Comparison of ENCODE assay signal across 26 cellular contexts in the genomic region with DNA sequence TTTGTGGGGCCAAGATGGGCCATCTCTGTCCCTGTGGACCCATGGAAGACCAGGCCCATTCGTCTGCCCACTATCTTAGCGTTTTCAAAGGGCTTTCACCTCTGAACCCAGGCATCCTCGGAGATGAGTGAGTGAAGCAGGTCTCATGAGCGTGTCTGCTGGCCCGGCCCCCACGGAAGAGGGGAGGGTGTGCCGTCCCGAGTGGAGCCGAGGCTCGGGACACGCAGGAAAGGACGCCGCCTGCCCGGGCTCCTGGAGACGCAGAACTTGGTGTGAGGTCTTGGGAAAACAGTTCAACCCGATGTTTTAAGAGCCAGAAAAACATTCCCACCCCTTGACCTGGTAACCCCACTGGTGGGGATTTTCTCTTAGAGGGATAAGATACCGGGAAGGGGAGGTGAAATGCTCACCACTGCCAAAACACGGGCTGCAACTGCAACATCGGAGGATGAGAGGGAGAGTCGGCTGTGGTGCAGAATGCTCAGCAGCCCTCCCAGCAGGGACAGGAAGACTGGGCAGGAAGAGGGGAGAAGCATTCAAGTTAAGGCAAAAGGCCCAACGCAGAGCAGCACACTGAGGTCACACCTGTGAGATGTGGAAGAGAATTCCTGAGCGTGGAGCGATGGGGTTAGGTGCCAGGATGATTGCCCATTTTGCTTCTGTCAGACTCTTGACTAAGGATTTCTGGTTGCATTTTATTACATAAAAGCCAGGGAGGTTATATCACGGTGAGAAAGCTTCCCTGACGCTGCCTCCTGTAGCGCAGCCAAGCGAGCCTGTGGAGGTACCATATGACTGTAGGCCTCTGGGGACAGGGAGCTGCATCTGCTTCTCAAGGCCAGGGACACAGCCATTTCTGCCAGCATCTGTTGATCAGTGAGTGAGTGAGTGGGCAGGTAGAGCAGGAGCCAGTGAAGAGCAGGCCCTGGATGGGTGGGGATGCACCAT. TPM values are rescaled to one million over a fixed set of nuclear protein-coding genes. Genes with fewer than 3 reads are reported as not detected.
DNase-seq lines count a peak whose midpoint lies in the region; ATAC-seq and TF ChIP-seq lines count a peak whose summit lies in the region.
"Had no signal": no experiment of that assay in that cellular context is flagged by ENCODE, and none has a peak within 500 bp of the region (broad histone marks: within the 10 kb centered on the region; RNA-seq: fewer than 3 reads in every experiment).

No MANE protein-coding gene starts in this region.

- H3K9me3 ChIP-seq in mucosa of descending colon: no peaks in the 10 kb centered on the region
- H3K9me3 ChIP-seq: A549, heart right ventricle, MG63 had no signal

- no peaks in the 10 kb centered on the region for H3K27me3 ChIP-seq in layer of hippocampus (ENCODE audit: control insufficient read depth, insufficient read depth, low read length)
- H3K27me3 ChIP-seq: heart right ventricle, MG63 had no signal

- CTCF ChIA-PET in activated naive CD4-positive, alpha-beta T cell treated with anti-CD3 and anti-CD28 coated beads, Interleukin-2, amount 10 ng/mL, durations not matched to agents 7 days and 5 days (lab: Charles Lee): interaction anchor here (0.6 to 1.2 kb wide), 2 partner anchors 9 to 193 kb away, joined by 3 to 6 read pairs; no protein-coding TSS in a partner anchor
- CTCF ChIA-PET in RWPE1 (lab: Yijun Ruan, JAX): interaction anchor here (0.5 to 0.6 kb wide), 2 partner anchors 210 to 389 kb away, joined by 3 read pairs; no protein-coding TSS in a partner anchor

- intact Hi-C loops in mucosa of descending colon (cut with DNase I, micrococcal nuclease): no loop called here

- H3K9me3 Mint-ChIP-seq in activated naive CD4-positive, alpha-beta T cell treated with anti-CD3 and anti-CD28 coated beads, Interleukin-2, amount 10 ng/mL, durations not matched to agents 7 days and 5 days: no peaks in the 10 kb centered on the region
- no peaks in the 10 kb centered on the region for H3K9me3 Mint-ChIP-seq in activated naive CD4-positive, alpha-beta T cell treated with anti-CD3 and anti-CD28 coated beads, Interleukin-2, amount 50 U/mL, for 72 hours
- H3K9me3 Mint-ChIP-seq: activated CD4-positive, alpha-beta memory T cell treated with anti-CD3 and anti-CD28 coated beads for 36 hours; activated naive CD8-positive, alpha-beta T cell treated with anti-CD3 and anti-CD28 coated beads for 36 hours; activated T-cell treated with anti-CD3 and anti-CD28 coated beads, Interleukin-2, amount 50 U/mL, for 72 hours; CD14-positive monocyte; immature natural killer cell; naive thymus-derived CD8-positive, alpha-beta T cell had no signal

- POLR2A ChIA-PET in RWPE1 (lab: Yijun Ruan, JAX; ENCODE audit: low non-redundant PET): no interaction called here

- ATAC-seq in activated naive CD4-positive, alpha-beta T cell treated with anti-CD3 and anti-CD28 coated beads, Interleukin-2, amount 50 U/mL, for 72 hours: no peak
- ATAC-seq in mucosa of descending colon: no peak
- no peak for ATAC-seq in GM19467 (IDR thresholded peaks at IDR 0.05; ENCODE audit: unreplicated experiment)
- ATAC-seq: activated T-cell treated with anti-CD3 and anti-CD28 coated beads, Interleukin-2, amount 50 U/mL, for 72 hours; heart right ventricle had no signal

- H3K27ac Mint-ChIP-seq in activated naive CD4-positive, alpha-beta T cell treated with anti-CD3 and anti-CD28 coated beads, Interleukin-2, amount 10 ng/mL, durations not matched to agents 7 days and 5 days: peak overlapping the region; percentile 40
- peak overlapping the region in 1 of 2 donors; percentile 70 for H3K27ac Mint-ChIP-seq in activated naive CD4-positive, alpha-beta T cell treated with anti-CD3 and anti-CD28 coated beads, Interleukin-2, amount 50 U/mL, for 72 hours
- H3K27ac Mint-ChIP-seq: activated CD4-positive, alpha-beta memory T cell treated with anti-CD3 and anti-CD28 coated beads for 36 hours; activated naive CD8-positive, alpha-beta T cell treated with anti-CD3 and anti-CD28 coated beads for 36 hours; activated T-cell treated with anti-CD3 and anti-CD28 coated beads, Interleukin-2, amount 50 U/mL, for 72 hours; CD14-positive monocyte; immature natural killer cell had no signal

- no peaks in the 10 kb centered on the region for H3K27me3 Mint-ChIP-seq in activated naive CD4-positive, alpha-beta T cell treated with anti-CD3 and anti-CD28 coated beads, Interleukin-2, amount 10 ng/mL, durations not matched to agents 7 days and 5 days
- H3K27me3 Mint-ChIP-seq: activated CD4-positive, alpha-beta memory T cell treated with anti-CD3 and anti-CD28 coated beads for 36 hours; activated naive CD8-positive, alpha-beta T cell treated with anti-CD3 and anti-CD28 coated beads for 36 hours; naive thymus-derived CD8-positive, alpha-beta T cell had no signal

- DNase-seq in activated naive CD4-positive, alpha-beta T cell treated with anti-CD3 and anti-CD28 coated beads, Interleukin-2, amount 10 ng/mL, durations not matched to agents 7 days and 5 days: no peak
- DNase-seq in activated naive CD4-positive, alpha-beta T cell treated with anti-CD3 and anti-CD28 coated beads, Interleukin-2, amount 50 U/mL, for 72 hours (ENCODE audit: low spot score in 2 of 2): no peak
- no peak for DNase-seq in RWPE1 (ENCODE audit: low spot score)
- peak; percentile 44 for DNase-seq in superior temporal gyrus (ENCODE audit: extremely low spot score)
- no peak for DNase-seq in mucosa of descending colon
- DNase-seq in NCI-H1436 treated with DMSO at 0.1 percent for 48 hours (lab: John Stamatoyannopoulos, UW): no peak
- DNase-seq: activated CD4-positive, alpha-beta memory T cell treated with anti-CD3 and anti-CD28 coated beads for 36 hours; activated naive CD8-positive, alpha-beta T cell treated with anti-CD3 and anti-CD28 coated beads for 36 hours; activated T-cell treated with anti-CD3 and anti-CD28 coated beads, Interleukin-2, amount 50 U/mL, for 72 hours; DND-41; effector memory CD4-positive, alpha-beta T cell; immature natural killer cell; MG63; naive thymus-derived CD8-positive, alpha-beta T cell; NCI-H146; SHP77 treated with DMSO at 0.1 percent for 48 hours; trophoblast cell had no signal

- TF ChIP-seq CTCF in RWPE1 (conservative IDR thresholded peaks at IDR 0.05; ENCODE audit: low read depth) (no peak), mucosa of descending colon (IDR thresholded peaks at IDR 0.05) (no peak)

- peaks cover 8% of the 10 kb centered on the region for H3K36me3 ChIP-seq in mucosa of descending colon (ENCODE audit: low read depth)
- H3K36me3 ChIP-seq: MG63 had no signal

- no peaks in the 10 kb centered on the region for H3K4me1 Mint-ChIP-seq in activated naive CD4-positive, alpha-beta T cell treated with anti-CD3 and anti-CD28 coated beads, Interleukin-2, amount 10 ng/mL, durations not matched to agents 7 days and 5 days
- H3K4me1 Mint-ChIP-seq: activated naive CD8-positive, alpha-beta T cell treated with anti-CD3 and anti-CD28 coated beads for 36 hours; naive thymus-derived CD8-positive, alpha-beta T cell had no signal

- H3K4me1 ChIP-seq in mucosa of descending colon (ENCODE audit: low read depth): no peaks in the 10 kb centered on the region
- H3K4me1 ChIP-seq: A549 had no signal

- H3K27ac ChIP-seq in RWPE1: peak overlapping the region; percentile 91
- peak overlapping the region; percentile 21 for H3K27ac ChIP-seq in layer of hippocampus (ENCODE audit: low read depth, low read length)
- H3K27ac ChIP-seq: A549 had no signal

- peaks cover 36% of the 10 kb centered on the region for H3K36me3 Mint-ChIP-seq in activated naive CD4-positive, alpha-beta T cell treated with anti-CD3 and anti-CD28 coated beads, Interleukin-2, amount 10 ng/mL, durations not matched to agents 7 days and 5 days
- H3K36me3 Mint-ChIP-seq in activated naive CD4-positive, alpha-beta T cell treated with anti-CD3 and anti-CD28 coated beads, Interleukin-2, amount 50 U/mL, for 72 hours: peaks cover 0 to 6% of the 10 kb centered on the region in 2 donors

- H3K4me3 ChIP-seq in mucosa of descending colon: no peak overlapping the region
- H3K4me3 ChIP-seq: A549, heart right ventricle, MG63 had no signal

- H3K4me3 Mint-ChIP-seq in activated naive CD4-positive, alpha-beta T cell treated with anti-CD3 and anti-CD28 coated beads, Interleukin-2, amount 10 ng/mL, durations not matched to agents 7 days and 5 days: no peak overlapping the region
- H3K4me3 Mint-ChIP-seq: activated CD4-positive, alpha-beta memory T cell treated with anti-CD3 and anti-CD28 coated beads for 36 hours; activated naive CD8-positive, alpha-beta T cell treated with anti-CD3 and anti-CD28 coated beads for 36 hours; activated T-cell treated with anti-CD3 and anti-CD28 coated beads, Interleukin-2, amount 50 U/mL, for 72 hours; immature natural killer cell; naive thymus-derived CD8-positive, alpha-beta T cell had no signal

RNA-seq across cellular contexts. Expression of a gene that starts 14.1 kb away (rescaled TPM):
- total RNA-seq in activated naive CD4-positive, alpha-beta T cell treated with anti-CD3 and anti-CD28 coated beads, Interleukin-2, amount 50 U/mL, for 72 hours: under 1 TPM in 1 of 2 donors, not detected in 1; 0.36 TPM
- 100 to 1,000 TPM in 2 of 3 donors, 10 to 100 TPM in 1; 51.7 to 187 (median 145) TPM for total RNA-seq in mucosa of descending colon
- total RNA-seq: NCI-H460 had no signal

RNA-seq across cellular contexts. Expression of a gene that starts 25.6 kb away (rescaled TPM):
- 100 to 1,000 TPM in 1 of 2 donors, 10 to 100 TPM in 1; 79.7 to 105 TPM for total RNA-seq in activated naive CD4-positive, alpha-beta T cell treated with anti-CD3 and anti-CD28 coated beads, Interleukin-2, amount 50 U/mL, for 72 hours
- 10 to 100 TPM; 57.6 to 91.0 (median 72.1) TPM for total RNA-seq in mucosa of descending colon

RNA-seq across cellular contexts. Expression of a gene that starts 27.2 kb away (rescaled TPM):
- 1 to 10 TPM; 6.6 to 8.4 TPM for total RNA-seq in activated naive CD4-positive, alpha-beta T cell treated with anti-CD3 and anti-CD28 coated beads, Interleukin-2, amount 50 U/mL, for 72 hours
- total RNA-seq in mucosa of descending colon: 1 to 10 TPM in 2 of 3 donors, under 1 TPM in 1; 0.60 to 6.3 (median 2.5) TPM
- total RNA-seq: lung microvascular endothelial cell, pulmonary artery endothelial cell had no signal

RNA-seq across cellular contexts. Expression of a gene that starts 36.1 kb away (rescaled TPM):
- under 1 TPM; 0.20 to 0.33 TPM for total RNA-seq in activated naive CD4-positive, alpha-beta T cell treated with anti-CD3 and anti-CD28 coated beads, Interleukin-2, amount 50 U/mL, for 72 hours
- 10 to 100 TPM in 1 of 3 donors, 1 to 10 TPM in 2; 2.7 to 10.2 (median 3.1) TPM for total RNA-seq in mucosa of descending colon
- total RNA-seq: naive thymus-derived CD8-positive, alpha-beta T cell; T-helper 1 cell treated with Interleukin-12 subunit alpha and Interleukin-12 subunit beta and Interleukin-4 antibody, amounts not matched to agents 30 ng/mL and 1 ng/mL, for 36 hours had no signal

RNA-seq across cellular contexts. Expression of a gene that starts 52.6 kb away (rescaled TPM):
- 10 to 100 TPM; 26.5 to 30.6 TPM for total RNA-seq in activated naive CD4-positive, alpha-beta T cell treated with anti-CD3 and anti-CD28 coated beads, Interleukin-2, amount 50 U/mL, for 72 hours
- 10 to 100 TPM in 2 of 3 donors, 1 to 10 TPM in 1; 5.7 to 20.2 (median 17.2) TPM for total RNA-seq in mucosa of descending colon

Comparison
In these comparisons a context has a peak if more than half of its experiments do, and no peak if none do; other contexts are left out.
1. RNA of a gene that starts 14.1 kb away (total RNA-seq): 51.7 to 187 TPM in mucosa of descending colon; 0.36 TPM in activated naive CD4-positive, alpha-beta T cell treated with anti-CD3 and anti-CD28 coated beads, Interleukin-2, amount 50 U/mL, for 72 hours; every median in the first group is over 10 times any median in the second.